ENCODE assay signal across 8 cellular contexts in the genomic region with DNA sequence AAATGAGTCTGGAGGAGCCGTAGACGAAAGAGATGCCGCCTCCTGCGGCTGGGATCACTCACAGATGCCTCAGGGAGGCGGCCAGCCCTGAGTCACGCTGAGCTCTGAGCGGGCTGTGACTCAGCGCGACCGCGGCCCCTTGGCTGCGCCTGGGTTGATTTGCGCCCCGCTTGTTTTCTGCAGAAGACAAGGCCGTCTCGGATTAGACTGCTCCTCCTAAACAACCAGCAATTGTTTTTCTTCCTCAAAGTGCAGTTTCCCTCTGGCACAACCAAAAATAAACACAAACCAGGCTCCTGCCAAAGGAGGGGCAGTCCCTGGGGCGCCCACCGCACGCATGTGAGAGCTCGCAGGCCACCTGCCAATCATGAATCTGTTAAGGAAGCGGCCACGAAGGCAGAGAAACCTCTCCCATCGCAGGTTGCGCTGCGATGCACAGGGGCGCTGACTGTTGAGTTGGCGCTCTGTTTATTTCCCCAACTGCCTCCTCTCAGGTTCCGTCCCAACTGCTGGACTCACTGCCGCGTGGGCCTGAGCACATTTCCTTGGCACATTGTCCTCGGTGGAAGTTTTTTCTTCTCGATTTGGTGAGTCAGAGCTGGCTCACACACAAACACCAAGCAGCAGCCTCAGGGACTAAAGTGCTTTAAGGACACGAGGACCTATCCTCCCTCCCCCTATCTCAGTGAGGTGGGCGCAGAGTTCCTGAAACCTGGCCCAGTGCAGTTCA.
A peak's percentile ranks its signal among the peaks of the same experiment; 100 is the strongest.
DNase-seq lines count a peak whose midpoint lies in the region; ATAC-seq and TF ChIP-seq lines count a peak whose summit lies in the region.

No MANE protein-coding gene starts in this region.

- ATAC-seq in GM21737 (IDR thresholded peaks at IDR 0.05; ENCODE audit: unreplicated experiment) (peak; percentile 87), lung (ENCODE audit: insufficient read depth, low FRiP score) (peak; percentile 85)

- H3K27me3 ChIP-seq in lung (ENCODE audit: control insufficient read depth, insufficient read depth): no peaks in the 10 kb centered on the region

- no peak for TF ChIP-seq CTCF in lung (IDR thresholded peaks at IDR 0.05; ENCODE audit: control extremely low read depth, extremely low read depth)

- peaks cover 0 to 4% of the 10 kb centered on the region in 2 donors for H3K9me3 ChIP-seq in lung (ENCODE audit: control insufficient read depth in 2 of 2, insufficient read depth in 1 of 2, low read length in 1 of 2)

- no peaks in the 10 kb centered on the region for H3K36me3 ChIP-seq in lung (ENCODE audit: control insufficient read depth in 2 of 2, insufficient read depth in 2 of 2, low read length in 2 of 2)

- DNase-seq in DMS 273 treated with DMSO at 0.1 percent for 48 hours (lab: John Stamatoyannopoulos, UW) (peak; percentile 30), KG1 (lab: John Stamatoyannopoulos, UW) (peak; percentile 66), dedifferentiated amniotic fluid mesenchymal stem cell (ENCODE audit: extremely low spot score) (peak; percentile 84), lung (ENCODE audit: low spot score) (peak; percentile 43), NCI-H2029 treated with DMSO at 0.1 percent for 48 hours (lab: John Stamatoyannopoulos, UW) (no peak)
- peak; percentile 40 for DNase-seq in activated CD4-positive, alpha-beta T cell treated with anti-CD3 and anti-CD28 coated beads, Interleukin-2, amount 50 U/mL, for 1 hour
- DNase-seq in stimulated activated CD8-positive, alpha-beta memory T cell treated with anti-CD3 and anti-CD28 coated beads, Interleukin-12 subunit alpha, Interleukin-12 subunit beta, amount 100 ng/mL, for 24 hours (ENCODE audit: extremely low read depth): peak; percentile 67

- WGBS in lung, 2 donors: 25 to 28% methylated on average over 32 to 34 of the region's 34 CpGs

- peaks cover 0 to 5% of the 10 kb centered on the region in 2 donors for H3K4me1 ChIP-seq in lung (ENCODE audit: control insufficient read depth in 2 of 2, insufficient read depth in 2 of 2, low read length in 2 of 2)

- H3K27ac ChIP-seq in lung (ENCODE audit: low read depth in 1 of 2, low read length in 1 of 2): peak overlapping the region; percentile 46 to 50

- no peak overlapping the region for H3K4me3 ChIP-seq in lung
